ENCODE assay signal across 13 cellular contexts in genomic region chr3:127542441-127542952, GRCh38.
DNase-seq lines count a peak whose midpoint lies in the region.
"Had no signal": no experiment of that assay in that cellular context is flagged by ENCODE, and none has a peak within 500 bp of the region (broad histone marks: within the 10 kb centered on the region; RNA-seq: fewer than 3 reads in every experiment).

No MANE protein-coding gene starts in this region.

- peaks cover 67% of the 10 kb centered on the region for H3K4me1 ChIP-seq in mucosa of stomach (ENCODE audit: control insufficient read depth, insufficient read depth, low read length)

- no peaks in the 10 kb centered on the region for H3K9me3 ChIP-seq in mucosa of stomach (ENCODE audit: control insufficient read depth, low read length)

- peak overlapping the region; percentile 51 for H3K9ac ChIP-seq in mucosa of stomach (ENCODE audit: low read length)

- peak; percentile 88 for DNase-seq in DMS153 treated with DMSO at 0.1 percent for 48 hours (lab: John Stamatoyannopoulos, UW; ENCODE audit: unreplicated experiment)
- DNase-seq in NCI-H2029 treated with DMSO at 0.1 percent for 48 hours (lab: John Stamatoyannopoulos, UW) = peak; percentile 94
- DNase-seq in SHP77 treated with DMSO at 0.1 percent for 48 hours (lab: John Stamatoyannopoulos, UW) = peak; percentile 51
- DNase-seq in HUDEP-2 (lab: John Stamatoyannopoulos, UW; ENCODE audit: unreplicated experiment in 76 of 76) = no peak
- no peak for DNase-seq in NCI-H446 (lab: John Stamatoyannopoulos, UW)
- DNase-seq in GM19240 (ENCODE audit: insufficient read length, low spot score) = no peak
- DNase-seq in GM03348 (ENCODE audit: low spot score) = no peak
- DNase-seq: activated CD4-positive, alpha-beta T cell treated with anti-CD3 and anti-CD28 coated beads for 1 hour; activated T-cell treated with anti-CD3 and anti-CD28 coated beads, Interleukin-2, amount 50 U/mL, for 72 hours; GOT3; PC-9; SW 1271 had no signal

- H3K4me3 ChIP-seq in mucosa of stomach (ENCODE audit: low read length) = no peak overlapping the region
- H3K4me3 ChIP-seq: PC-9 had no signal

- no peaks in the 10 kb centered on the region for H3K27me3 ChIP-seq in mucosa of stomach (ENCODE audit: control insufficient read depth, insufficient read depth, low read length)

- no peaks in the 10 kb centered on the region for H3K36me3 ChIP-seq in mucosa of stomach (ENCODE audit: control insufficient read depth, insufficient read depth, low read length)

Comparison
In these comparisons a context has a peak if more than half of its experiments do, and no peak if none do; other contexts are left out.
1. DNase-seq: peak in DMS153 treated with DMSO at 0.1 percent for 48 hours (single experiment), NCI-H2029 treated with DMSO at 0.1 percent for 48 hours (single experiment) and SHP77 treated with DMSO at 0.1 percent for 48 hours (single experiment); none in HUDEP-2 (0 of 76), NCI-H446 (0 of 2), GM19240 (single experiment) and GM03348 (single experiment).